ENCODE assay signal across 8 cellular contexts in the genomic region with DNA sequence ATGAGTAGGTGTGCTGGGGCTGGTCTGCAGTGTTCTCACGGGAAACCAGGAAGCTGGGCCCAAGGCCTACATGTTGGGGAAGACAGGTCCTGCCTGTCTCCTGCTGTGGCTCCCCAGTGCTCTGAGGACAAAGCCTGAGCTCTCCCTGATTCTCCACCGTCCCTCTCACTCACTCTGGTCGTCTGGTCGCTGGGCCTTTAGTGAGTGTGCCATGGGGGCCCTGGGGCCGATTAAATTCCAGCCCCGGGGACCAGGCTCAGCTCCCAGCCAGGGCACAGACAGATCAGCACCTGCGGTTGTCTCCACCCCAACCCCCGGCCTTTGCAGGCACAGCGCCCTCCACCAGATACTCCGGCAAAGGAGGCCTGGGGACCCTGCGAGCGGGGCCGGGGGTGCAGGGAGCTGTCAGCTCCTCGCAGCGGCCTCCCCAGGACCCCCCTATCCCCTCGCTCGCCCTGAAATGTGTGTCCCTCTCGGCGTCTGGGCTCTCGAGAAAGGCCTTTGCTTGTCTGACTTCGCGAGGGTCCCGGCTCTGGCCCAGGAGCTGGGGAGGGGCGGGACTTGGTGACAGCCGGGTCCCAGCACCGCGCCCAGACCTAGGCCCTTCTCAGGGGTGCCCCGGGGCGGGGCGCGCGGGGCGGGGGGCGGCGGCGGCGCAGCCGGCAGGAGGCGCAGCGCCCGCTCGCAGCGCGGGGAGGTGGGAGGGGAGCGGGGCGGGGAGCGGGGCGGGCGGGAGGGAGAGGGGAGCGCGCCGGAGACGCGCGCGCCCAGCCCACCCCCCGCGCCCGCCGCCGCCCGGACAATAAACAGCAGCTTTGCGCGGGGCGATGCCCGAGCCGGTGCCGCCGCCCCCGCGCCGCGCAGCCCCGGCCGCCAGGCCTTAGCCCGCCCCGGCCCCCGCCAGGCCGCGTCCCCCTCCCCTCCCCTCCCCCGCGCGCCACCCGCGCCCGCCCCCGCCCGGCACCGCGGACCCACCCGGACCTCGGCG. TPM values are rescaled to one million over a fixed set of nuclear protein-coding genes. Genes with fewer than 3 reads are reported as not detected.
DNase-seq lines count a peak whose midpoint lies in the region; ATAC-seq and TF ChIP-seq lines count a peak whose summit lies in the region.

A gene with protein sequence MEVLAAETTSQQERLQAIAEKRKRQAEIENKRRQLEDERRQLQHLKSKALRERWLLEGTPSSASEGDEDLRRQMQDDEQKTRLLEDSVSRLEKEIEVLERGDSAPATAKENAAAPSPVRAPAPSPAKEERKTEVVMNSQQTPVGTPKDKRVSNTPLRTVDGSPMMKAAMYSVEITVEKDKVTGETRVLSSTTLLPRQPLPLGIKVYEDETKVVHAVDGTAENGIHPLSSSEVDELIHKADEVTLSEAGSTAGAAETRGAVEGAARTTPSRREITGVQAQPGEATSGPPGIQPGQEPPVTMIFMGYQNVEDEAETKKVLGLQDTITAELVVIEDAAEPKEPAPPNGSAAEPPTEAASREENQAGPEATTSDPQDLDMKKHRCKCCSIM (plus strand): TSS at position 782 of the 988 bp plus-strand sequence. CDS start 212 bp downstream, outside the sequence.

- peak within 1 kb of the TSS; percentile 58 for H2BK12ac ChIP-seq in neuronal stem cell (ENCODE audit: low read length)

- H3K79me1 ChIP-seq in neuronal stem cell (ENCODE audit: low read depth, low read length), result peaks cover 24% of the 10 kb centered on the region

- peak within 1 kb of the TSS; percentile 98 for H2AFZ ChIP-seq in neuronal stem cell (ENCODE audit: low read length)

- peak within 1 kb of the TSS; percentile 11 for H2BK5ac ChIP-seq in neuronal stem cell (ENCODE audit: low read length)

- H3K27me3 ChIP-seq in BLaER1 (no peaks in the 10 kb centered on the region), NT2/D1 (ENCODE audit: insufficient read depth, insufficient read length) (no peaks in the 10 kb centered on the region), neuronal stem cell (ENCODE audit: control insufficient read depth in 3 of 3, insufficient read depth in 3 of 3, low read depth in 1 of 3, low read length in 3 of 3) (peaks cover 0 to 6% (median 5%) of the 10 kb centered on the region in 3 experiments)

- H4K20me1 ChIP-seq in BLaER1, result peaks cover 29% of the 10 kb centered on the region

- H3K4me2 ChIP-seq in BLaER1 (peak within 1 kb of the TSS; percentile 100), neuronal stem cell (ENCODE audit: insufficient read depth, low read length, poor library complexity, severe bottlenecking) (peak within 1 kb of the TSS; percentile 89)

- peak within 1 kb of the TSS; percentile 96 for H2AK5ac ChIP-seq in neuronal stem cell (ENCODE audit: low read depth, low read length)

- H3K9me3 ChIP-seq in BLaER1, result no peaks in the 10 kb centered on the region
- H3K9me3 ChIP-seq in NT2/D1 (ENCODE audit: insufficient read depth, low read length), result no peaks in the 10 kb centered on the region
- H3K9me3 ChIP-seq in neuronal stem cell (replicated peaks in 1 of 2; ENCODE audit: control insufficient read depth in 2 of 2, insufficient read depth in 1 of 2, low read depth in 1 of 2, low read length in 2 of 2), result peaks cover 2 to 3% of the 10 kb centered on the region in 2 donors

- H3K4ac ChIP-seq in neuronal stem cell (ENCODE audit: low read length), result peak within 1 kb of the TSS; percentile 66

- H4K8ac ChIP-seq in neuronal stem cell (ENCODE audit: low read depth, low read length), result no peak within 1 kb of the TSS

- peak within 1 kb of the TSS; percentile 98 for H2BK15ac ChIP-seq in neuronal stem cell (ENCODE audit: low read length)

- peaks cover 6 to 23% (median 15%) of the 10 kb centered on the region in 3 donors for H3K27me3 Mint-ChIP-seq in immature natural killer cell (ENCODE audit: low read depth in 3 of 3)

- peaks cover 0 to 8% of the 10 kb centered on the region in 2 donors for H3K4me1 Mint-ChIP-seq in immature natural killer cell

- peak within 1 kb of the TSS in 2 of 5 donors; percentile 49 to 71 for H3K4me3 Mint-ChIP-seq in immature natural killer cell

- H3K36me3 Mint-ChIP-seq in immature natural killer cell, result no peaks in the 10 kb centered on the region

- peak within 1 kb of the TSS; percentile 88 for H3K9ac ChIP-seq in BLaER1
- peak within 1 kb of the TSS; percentile 83 for H3K9ac ChIP-seq in NT2/D1 (ENCODE audit: insufficient read length, low read depth)
- H3K9ac ChIP-seq in neuronal stem cell (ENCODE audit: low read depth, low read length, poor library complexity), result peak within 1 kb of the TSS; percentile 93

- H3K18ac ChIP-seq in neuronal stem cell (ENCODE audit: low read length), result peak within 1 kb of the TSS; percentile 96

- ATAC-seq in GM21423 (IDR thresholded peaks at IDR 0.05; ENCODE audit: unreplicated experiment), result no peak

- no peak within 1 kb of the TSS for H4K91ac ChIP-seq in neuronal stem cell (ENCODE audit: low read depth, low read length, poor library complexity)

- no peaks in the 10 kb centered on the region for H3K9me3 Mint-ChIP-seq in immature natural killer cell

- no peak within 1 kb of the TSS for H3K23ac ChIP-seq in neuronal stem cell (ENCODE audit: low read depth, low read length, poor library complexity)

- 0 out of 2 replicates have a peak, but pooled peaks cover 8% of the 10 kb centered on the region for H3K36me3 ChIP-seq in BLaER1
- H3K36me3 ChIP-seq in NT2/D1 (ENCODE audit: insufficient read depth, insufficient read length, low read length), result no peaks in the 10 kb centered on the region
- peaks cover 0 to 3% of the 10 kb centered on the region in 2 donors for H3K36me3 ChIP-seq in neuronal stem cell (replicated peaks in 1 of 2; ENCODE audit: control insufficient read depth in 2 of 2, insufficient read depth in 2 of 2, low read length in 2 of 2)

- H3K4me1 ChIP-seq in BLaER1 (peaks cover 58% of the 10 kb centered on the region), NT2/D1 (ENCODE audit: insufficient read depth, insufficient read length) (peaks cover 16% of the 10 kb centered on the region), neuronal stem cell (ENCODE audit: control insufficient read depth in 2 of 2, insufficient read depth in 1 of 2, low read depth in 1 of 2, low read length in 2 of 2) (peaks cover 4 to 6% of the 10 kb centered on the region in 2 donors)

- no CpG with 5 or more reads among the region's 93 CpGs for WGBS in neuronal stem cell (ENCODE audit: extremely low coverage in 2 of 2, insufficient read length in 2 of 2, insufficient replicate concordance in 1 of 2), 2 donors

- H3K27ac Mint-ChIP-seq in immature natural killer cell, result no peak within 1 kb of the TSS

- H2BK120ac ChIP-seq in neuronal stem cell (ENCODE audit: low read depth, low read length), result peak within 1 kb of the TSS; percentile 47

- DNase-seq in NT2/D1 (ENCODE audit: low read depth, low spot score) (no peak), fibroblast of pulmonary artery (ENCODE audit: low read depth) (no peak), neuronal stem cell (ENCODE audit: low spot score) (peak; percentile 56), NCI-H2029 treated with DMSO at 0.1 percent for 48 hours (lab: John Stamatoyannopoulos, UW) (no peak), immature natural killer cell (no peak)
- DNase-seq in activated effector memory CD4-positive, alpha-beta T cell treated with Interleukin-2 at 50 U/mL for 16 hours, result no peak

- H3K27ac ChIP-seq in BLaER1 (peak within 1 kb of the TSS; percentile 91), neuronal stem cell (replicated peaks; ENCODE audit: low read length) (peak within 1 kb of the TSS; percentile 20)

- H3K4me3 ChIP-seq in BLaER1, result peak within 1 kb of the TSS; percentile 94
- H3K4me3 ChIP-seq in NT2/D1 (ENCODE audit: insufficient read length, low read depth), result peak within 1 kb of the TSS; percentile 62
- H3K4me3 ChIP-seq in fibroblast of pulmonary artery (replicated peaks; ENCODE audit: low read depth, low read length), result peak within 1 kb of the TSS; percentile 57
- peak within 1 kb of the TSS; percentile 63 to 92 for H3K4me3 ChIP-seq in neuronal stem cell (ENCODE audit: low read length in 2 of 2)

- H3K14ac ChIP-seq in neuronal stem cell (ENCODE audit: low read length), result peak within 1 kb of the TSS; percentile 94

- no peak for TF ChIP-seq CTCF in fibroblast of pulmonary artery (IDR thresholded peaks at IDR 0.05; ENCODE audit: low read length, missing control alignments)

RNA-seq across cellular contexts. Expression of the gene that starts here (rescaled TPM):
- polyA plus RNA-seq in neuronal stem cell (2013, experiment 1 of 2), result 66.5 TPM
- 68.9 TPM for polyA plus RNA-seq in neuronal stem cell (2013, experiment 2 of 2)
- polyA plus RNA-seq in immature natural killer cell, result not detected
